Comparison of ENCODE assay signal across 1 cellular context in genomic region chr6:149923327-149923986, GRCh38.
TF ChIP-seq lines count a peak whose summit lies in the region.

No MANE protein-coding gene starts in this region.

TF ChIP-seq in HepG2, 621 proteins besides CTCF, POLR2A, EP300 and RAD21:
- no peak for TF ChIP-seq NCOA1 (CRISPR knock-in tag; IDR thresholded peaks at IDR 0.05)
- peak; percentile 33 for TF ChIP-seq HNRNPLL (IDR thresholded peaks at IDR 0.05; ENCODE audit: low read depth, low read length, poor library complexity, severe bottlenecking)
- no peak for TF ChIP-seq USF2 (IDR thresholded peaks at IDR 0.05; ENCODE audit: low read depth, low read length)
- TF ChIP-seq USF2 (CRISPR knock-in tag; IDR thresholded peaks at IDR 0.05; ENCODE audit: borderline replicate concordance), result no peak
- TF ChIP-seq NFE2L2 (IDR thresholded peaks at IDR 0.05; ENCODE audit: low read length), result 0 out of 2 replicates have a peak, but pooled peaks have one; percentile 6
- 0 out of 2 replicates have a peak, but pooled peaks have one; percentile 9 for TF ChIP-seq EZH2 (conservative IDR thresholded peaks at IDR 0.05; ENCODE audit: low read depth, low read length)
- peak; percentile 41 for TF ChIP-seq ZNF263 (CRISPR knock-in tag; IDR thresholded peaks at IDR 0.05)
- TF ChIP-seq ZNF687 (CRISPR knock-in tag; IDR thresholded peaks at IDR 0.05), result 0 out of 2 replicates have a peak, but pooled peaks have one; percentile 12
- TF ChIP-seq ZIK1 (CRISPR knock-in tag; IDR thresholded peaks at IDR 0.05; ENCODE audit: borderline replicate concordance, low read depth), result 0 out of 2 replicates have a peak, but pooled peaks have one; percentile 42
- TF ChIP-seq TBX3 (IDR thresholded peaks at IDR 0.05; ENCODE audit: borderline replicate concordance), result no peak
- 0 out of 2 replicates have a peak, but pooled peaks have one; percentile 5 for TF ChIP-seq ZNF232 (CRISPR knock-in tag; IDR thresholded peaks at IDR 0.05; ENCODE audit: borderline replicate concordance)
- TF ChIP-seq ELF3 (CRISPR knock-in tag; IDR thresholded peaks at IDR 0.05), result no peak
- 0 out of 2 replicates have a peak, but pooled peaks have one; percentile 64 for TF ChIP-seq ZNF558 (CRISPR knock-in tag; IDR thresholded peaks at IDR 0.05; ENCODE audit: borderline replicate concordance)
